8 cellular contexts compared by ENCODE assay signal in genomic region chr3:44761347-44762169, GRCh38. TPM values are rescaled to one million over a fixed set of nuclear protein-coding genes. Genes with fewer than 3 reads are reported as not detected.
A peak's percentile ranks its signal among the peaks of the same experiment; 100 is the strongest.
DNase-seq lines count a peak whose midpoint lies in the region; ATAC-seq, FAIRE-seq and TF ChIP-seq lines count a peak whose summit lies in the region.

Gene KIAA1143 (minus strand): TSS chr3:44761619. CDS start chr3:44761602, 17 bp downstream.
Gene KIF15 (plus strand): TSS chr3:44761794. CDS start chr3:44761866, 72 bp downstream.

- peaks cover 10% of the 10 kb centered on the region for H3K4me1 Mint-ChIP-seq in progenitor cell of endocrine pancreas (ENCODE audit: low read depth)

- TF ChIP-seq CTCF in progenitor cell of endocrine pancreas (IDR thresholded peaks at IDR 0.05; ENCODE audit: unreplicated experiment): no peak

- ATAC-seq in HG02870 (IDR thresholded peaks at IDR 0.05; ENCODE audit: unreplicated experiment) (peak; percentile 89), left cardiac atrium (peak; percentile 100)

- H3K27me3 Mint-ChIP-seq in progenitor cell of endocrine pancreas: no peaks in the 10 kb centered on the region

- intact Hi-C loops in left cardiac atrium (cut with DNase I): no loop called here

- H3K27ac Mint-ChIP-seq in progenitor cell of endocrine pancreas: peak within 1 kb of the TSS; percentile 96

- FAIRE-seq in GM12892 (lab: Jason Lieb, UNC) (peak; percentile 91), urothelium cell line (lab: Jason Lieb, UNC) (peak; percentile 85)

- peak; percentile 80; the same call in 1 of the 2 replicates for TF ChIP-seq POLR2A in GM12892 (IDR thresholded peaks at IDR 0.05; ENCODE audit: low read depth, low read length)

- peaks cover 47% of the 10 kb centered on the region for H3K36me3 Mint-ChIP-seq in progenitor cell of endocrine pancreas (ENCODE audit: insufficient read depth)

- H3K4me3 Mint-ChIP-seq in progenitor cell of endocrine pancreas (ENCODE audit: low read depth): peak within 1 kb of the TSS; percentile 88

- peaks cover 26% of the 10 kb centered on the region for H3K9me3 Mint-ChIP-seq in progenitor cell of endocrine pancreas (ENCODE audit: low read depth)

- DNase-seq in GM12892 (ENCODE audit: insufficient read length): peak; percentile 67
- peak; percentile 89 for DNase-seq in NCI-H146 (lab: John Stamatoyannopoulos, UW)
- DNase-seq in T-helper 1 cell: peak; percentile 89 to 97 (median 94)
- DNase-seq in amniotic stem cell (lab: John Stamatoyannopoulos, UW): peak; percentile 91
- DNase-seq in left cardiac atrium: peak; percentile 97
- DNase-seq in progenitor cell of endocrine pancreas (ENCODE audit: low spot score, unreplicated experiment): peak; percentile 95
- peak; percentile 96 for DNase-seq in urothelium cell line (ENCODE audit: low spot score)

RNA-seq across cellular contexts. Expression of gene KIAA1143, which starts in this region (rescaled TPM):
- polyA plus RNA-seq in GM12892 (2012; ENCODE audit: missing spikeins): 26.3 TPM
- total RNA-seq in left cardiac atrium (10 to 100 TPM; 26.2 to 27.0 TPM), progenitor cell of endocrine pancreas (37.0 and 38.8 TPM in 2 replicates)

RNA-seq across cellular contexts. Expression of gene KIF15, which starts in this region (rescaled TPM):
- polyA plus RNA-seq in GM12892 (2012; ENCODE audit: missing spikeins): 16.6 TPM
- total RNA-seq in left cardiac atrium (1 to 10 TPM in 1 of 2 donors, under 1 TPM in 1; 0.34 to 1.4 TPM), progenitor cell of endocrine pancreas (17.0 and 21.4 TPM in 2 replicates)

Comparison
In these comparisons a context has a peak if more than half of its experiments do, and no peak if none do; other contexts are left out.
1. Peak in every context shown above with its lines: DNase-seq and ATAC-seq.